2 cellular contexts compared by ENCODE assay signal in the genomic region with DNA sequence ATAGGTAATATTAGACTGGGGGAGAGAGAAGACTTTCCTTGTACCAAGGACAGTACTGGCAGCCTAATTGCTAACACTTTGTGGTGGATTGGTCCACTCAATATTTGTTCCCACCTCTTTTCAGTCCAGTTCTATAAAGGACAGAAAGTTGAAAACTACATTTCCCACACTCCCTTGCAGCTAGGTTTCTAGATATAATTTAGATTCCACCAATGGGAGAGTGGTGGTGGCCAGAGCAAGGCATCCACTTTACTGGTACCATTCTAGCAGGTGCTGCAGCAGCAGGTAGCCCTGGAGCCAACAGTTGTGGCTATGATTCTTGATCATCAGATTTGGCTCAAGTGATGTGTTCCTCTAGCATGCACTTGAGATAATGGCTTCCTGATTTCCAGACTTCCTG.
TF ChIP-seq lines count a peak whose summit lies in the region.

No MANE protein-coding gene starts in this region.

TF ChIP-seq in HEK293, 187 proteins besides CTCF, POLR2A, EP300 and RAD21 (continued from another document):
- TF ChIP-seq, protein P1, sequence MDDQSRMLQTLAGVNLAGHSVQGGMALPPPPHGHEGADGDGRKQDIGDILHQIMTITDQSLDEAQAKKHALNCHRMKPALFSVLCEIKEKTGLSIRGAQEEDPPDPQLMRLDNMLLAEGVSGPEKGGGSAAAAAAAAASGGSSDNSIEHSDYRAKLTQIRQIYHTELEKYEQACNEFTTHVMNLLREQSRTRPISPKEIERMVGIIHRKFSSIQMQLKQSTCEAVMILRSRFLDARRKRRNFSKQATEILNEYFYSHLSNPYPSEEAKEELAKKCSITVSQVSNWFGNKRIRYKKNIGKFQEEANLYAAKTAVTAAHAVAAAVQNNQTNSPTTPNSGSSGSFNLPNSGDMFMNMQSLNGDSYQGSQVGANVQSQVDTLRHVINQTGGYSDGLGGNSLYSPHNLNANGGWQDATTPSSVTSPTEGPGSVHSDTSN (CRISPR knock-in tag; IDR thresholded peaks at IDR 0.05) = no peak
- TF ChIP-seq ZNF843 (tag by site-specific recombination; IDR thresholded peaks at IDR 0.05) (no peak), ZNF221 (tag by site-specific recombination; IDR thresholded peaks at IDR 0.05; ENCODE audit: borderline replicate concordance) (no peak), ZNF596 (tag by site-specific recombination; IDR thresholded peaks at IDR 0.05) (no peak), ZNF169 (tag by site-specific recombination; IDR thresholded peaks at IDR 0.05) (no peak), TRIM28 (IDR thresholded peaks at IDR 0.05; ENCODE audit: borderline replicate concordance, low read length) (0 out of 2 replicates have a peak, but pooled peaks have one; percentile 20), ZNF747 (tag by site-specific recombination; IDR thresholded peaks at IDR 0.05) (no peak), ZNF23 (tag by site-specific recombination; IDR thresholded peaks at IDR 0.05; ENCODE audit: borderline replicate concordance) (no peak), ZNF561 (tag by site-specific recombination; IDR thresholded peaks at IDR 0.05; ENCODE audit: borderline replicate concordance) (no peak), ZNF174 (tag by site-specific recombination; IDR thresholded peaks at IDR 0.05) (no peak), ZNF266 (tag by site-specific recombination; IDR thresholded peaks at IDR 0.05; ENCODE audit: low read depth) (no peak), WT1 (tag by site-specific recombination; IDR thresholded peaks at IDR 0.05) (no peak), ZNF514 (tag by site-specific recombination; IDR thresholded peaks at IDR 0.05) (no peak), ZBTB17 (tag by site-specific recombination; IDR thresholded peaks at IDR 0.05) (no peak), ZNF202 (tag by site-specific recombination; IDR thresholded peaks at IDR 0.05; ENCODE audit: borderline replicate concordance) (no peak), ZFP69B (tag by site-specific recombination; IDR thresholded peaks at IDR 0.05) (no peak), ZNF548 (tag by site-specific recombination; IDR thresholded peaks at IDR 0.05) (no peak), ZNF654 (tag by site-specific recombination; IDR thresholded peaks at IDR 0.05; ENCODE audit: low read depth) (no peak), OSR2 (tag by site-specific recombination; IDR thresholded peaks at IDR 0.05) (no peak)
- TF ChIP-seq, protein P2, sequence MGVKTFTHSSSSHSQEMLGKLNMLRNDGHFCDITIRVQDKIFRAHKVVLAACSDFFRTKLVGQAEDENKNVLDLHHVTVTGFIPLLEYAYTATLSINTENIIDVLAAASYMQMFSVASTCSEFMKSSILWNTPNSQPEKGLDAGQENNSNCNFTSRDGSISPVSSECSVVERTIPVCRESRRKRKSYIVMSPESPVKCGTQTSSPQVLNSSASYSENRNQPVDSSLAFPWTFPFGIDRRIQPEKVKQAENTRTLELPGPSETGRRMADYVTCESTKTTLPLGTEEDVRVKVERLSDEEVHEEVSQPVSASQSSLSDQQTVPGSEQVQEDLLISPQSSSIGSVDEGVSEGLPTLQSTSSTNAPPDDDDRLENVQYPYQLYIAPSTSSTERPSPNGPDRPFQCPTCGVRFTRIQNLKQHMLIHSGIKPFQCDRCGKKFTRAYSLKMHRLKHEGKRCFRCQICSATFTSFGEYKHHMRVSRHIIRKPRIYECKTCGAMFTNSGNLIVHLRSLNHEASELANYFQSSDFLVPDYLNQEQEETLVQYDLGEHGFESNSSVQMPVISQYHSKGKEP (tag by site-specific recombination; IDR thresholded peaks at IDR 0.05) = no peak

TF ChIP-seq in WTC11, 78 proteins besides CTCF, POLR2A, EP300 and RAD21 (continued from another document):
- no peak for TF ChIP-seq NR2C2 (CRISPR knock-in tag; IDR thresholded peaks at IDR 0.05)
- TF ChIP-seq, protein P3, sequence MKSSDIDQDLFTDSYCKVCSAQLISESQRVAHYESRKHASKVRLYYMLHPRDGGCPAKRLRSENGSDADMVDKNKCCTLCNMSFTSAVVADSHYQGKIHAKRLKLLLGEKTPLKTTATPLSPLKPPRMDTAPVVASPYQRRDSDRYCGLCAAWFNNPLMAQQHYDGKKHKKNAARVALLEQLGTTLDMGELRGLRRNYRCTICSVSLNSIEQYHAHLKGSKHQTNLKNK (CRISPR knock-in tag; IDR thresholded peaks at IDR 0.05) = no peak
- TF ChIP-seq CBFB (CRISPR knock-in tag; IDR thresholded peaks at IDR 0.05; ENCODE audit: low read depth) = no peak
- TF ChIP-seq NFATC4 (CRISPR knock-in tag; IDR thresholded peaks at IDR 0.05) = no peak
- TF ChIP-seq CREM (CRISPR knock-in tag; IDR thresholded peaks at IDR 0.05) = no peak
- no peak for TF ChIP-seq OVOL2 (CRISPR knock-in tag; IDR thresholded peaks at IDR 0.05; ENCODE audit: borderline replicate concordance)
- no peak for TF ChIP-seq HMGXB4 (CRISPR knock-in tag; IDR thresholded peaks at IDR 0.05)
- TF ChIP-seq FOXP4 (CRISPR knock-in tag; IDR thresholded peaks at IDR 0.05) = no peak
- TF ChIP-seq RELA (CRISPR knock-in tag; IDR thresholded peaks at IDR 0.05; ENCODE audit: borderline replicate concordance) = no peak
- TF ChIP-seq TEAD4 (CRISPR knock-in tag; IDR thresholded peaks at IDR 0.05) = no peak
- no peak for TF ChIP-seq ETV6 (CRISPR knock-in tag; IDR thresholded peaks at IDR 0.05)
- no peak for TF ChIP-seq FOXK1 (CRISPR knock-in tag; IDR thresholded peaks at IDR 0.05)
